In genomic region chr2:219483451-219484342, GRCh38 we compare ENCODE assay signal across 10 cellular contexts. TPM values are rescaled to one million over a fixed set of nuclear protein-coding genes. Genes with fewer than 3 reads are reported as not detected.
DNase-seq lines count a peak whose midpoint lies in the region; ATAC-seq and TF ChIP-seq lines count a peak whose summit lies in the region.
"Had no signal": no experiment of that assay in that cellular context is flagged by ENCODE, and none has a peak within 500 bp of the region (broad histone marks: within the 10 kb centered on the region; RNA-seq: fewer than 3 reads in every experiment).

No MANE protein-coding gene starts in this region.

- DNase-seq in GM06990 (ENCODE audit: extremely low read depth, insufficient read length) (no peak), activated B cell treated with CpG ODN at 0.5 μM for 24 hours (no peak), OCI-LY7 (ENCODE audit: low spot score) (no peak), NOMO-1 (lab: John Stamatoyannopoulos, UW; ENCODE audit: unreplicated experiment in 2 of 2) (no peak)
- no peak for DNase-seq in stimulated activated CD4-positive, alpha-beta T cell treated with anti-CD3 and anti-CD28 coated beads, Interleukin-2, amount 100 ng/mL, for 48 hours

- no peak overlapping the region for H3K4me3 ChIP-seq in GM06990 (replicated peaks; ENCODE audit: low read depth, low read length)
- peak overlapping the region; percentile 35 for H3K4me3 ChIP-seq in iPS-15b (ENCODE audit: low read depth, low read length)
- H3K4me3 ChIP-seq in skeletal muscle satellite cell (ENCODE audit: low read length), result no peak overlapping the region
- H3K4me3 ChIP-seq in OCI-LY7 (ENCODE audit: low read depth, low read length, poor library complexity, severe bottlenecking), result no peak overlapping the region
- H3K4me3 ChIP-seq: GM12878 had no signal

- POLR2A ChIA-PET in activated B cell treated with CpG ODN at 0.5 μM for 24 hours (lab: Charles Lee), result interaction anchor here (0.5 kb wide), 1 partner anchor 231 kb away, joined by 3 read pairs; the partner anchor contains the start of gene TUBA4B
- POLR2A ChIA-PET in OCI-LY7 (lab: Charles Lee), result no interaction called here

- H3K27ac Mint-ChIP-seq in activated B cell treated with CpG ODN at 0.5 μM for 24 hours, result no peak overlapping the region

- peaks cover 51% of the 10 kb centered on the region for H3K27me3 Mint-ChIP-seq in activated B cell treated with CpG ODN at 0.5 μM for 24 hours

- peak overlapping the region; percentile 58 for H3K4me3 Mint-ChIP-seq in activated B cell treated with CpG ODN at 0.5 μM for 24 hours

- no TSS peak for BruUV-seq in OCI-LY7 (replicated peaks; lab: Mats Ljungman, UMichigan)

- peaks cover 8% of the 10 kb centered on the region for H3K4me1 Mint-ChIP-seq in activated B cell treated with CpG ODN at 0.5 μM for 24 hours

- H3K9ac ChIP-seq in iPS-15b (ENCODE audit: low read depth, low read length) (no peak overlapping the region), skeletal muscle satellite cell (ENCODE audit: low read depth, low read length) (no peak overlapping the region)

- H3K9me3 ChIP-seq in iPS-15b (ENCODE audit: control insufficient read depth, insufficient read depth, low read length) (no peaks in the 10 kb centered on the region), skeletal muscle satellite cell (replicated peaks; ENCODE audit: low read length) (no peaks in the 10 kb centered on the region), OCI-LY7 (ENCODE audit: low read length) (no peaks in the 10 kb centered on the region)

- H3K9me3 Mint-ChIP-seq in activated B cell treated with CpG ODN at 0.5 μM for 24 hours, result no peaks in the 10 kb centered on the region

- H3K4me2 ChIP-seq in skeletal muscle satellite cell (ENCODE audit: low read length), result peak overlapping the region; percentile 62
- no peak overlapping the region for H3K4me2 ChIP-seq in OCI-LY7 (ENCODE audit: low read length)

- H2AFZ ChIP-seq in OCI-LY7 (ENCODE audit: low read length), result no peak overlapping the region

- H3K9me2 ChIP-seq in OCI-LY7 (ENCODE audit: insufficient read depth, low read length), result no peaks in the 10 kb centered on the region

- no peak for ATAC-seq in activated B cell treated with CpG ODN at 0.5 μM for 24 hours (ENCODE audit: low read depth)
- ATAC-seq: GM12878 had no signal

- CTCF ChIA-PET in activated B cell treated with CpG ODN at 0.5 μM for 24 hours (lab: Charles Lee), result interaction anchor here (2.3 kb wide), 1 partner anchor 47 kb away, joined by 7 read pairs; no protein-coding TSS in a partner anchor
- CTCF ChIA-PET in OCI-LY7 (lab: Charles Lee; ENCODE audit: unreplicated experiment), result no interaction called here

- H3K4me1 ChIP-seq in iPS-15b (ENCODE audit: control insufficient read depth, insufficient read depth, low read length) (peaks cover 16% of the 10 kb centered on the region), skeletal muscle satellite cell (ENCODE audit: control insufficient read depth, insufficient read depth, low read length) (peaks cover 9% of the 10 kb centered on the region), OCI-LY7 (ENCODE audit: insufficient read depth, low read length, poor library complexity, severe bottlenecking) (no peaks in the 10 kb centered on the region)

- intact Hi-C loops in activated B cell treated with CpG ODN at 0.5 μM for 24 hours (cut with micrococcal nuclease), result loop anchor here (1.0 kb wide), 1 partner anchor 12 kb away; no protein-coding TSS in a partner anchor
- intact Hi-C loops in OCI-LY7 (cut with micrococcal nuclease; ENCODE audit: unreplicated experiment), result no loop called here

- H3K27me3 ChIP-seq in GM06990 (replicated peaks; ENCODE audit: control insufficient read depth, insufficient read depth, low read length) (peaks cover 3% of the 10 kb centered on the region; the same call in 1 of the 2 replicates), iPS-15b (ENCODE audit: control insufficient read depth, insufficient read depth, low read length) (peaks cover 34% of the 10 kb centered on the region), skeletal muscle satellite cell (ENCODE audit: control insufficient read depth, insufficient read depth, low read length) (peaks cover 25% of the 10 kb centered on the region)

- H3K36me3 Mint-ChIP-seq in activated B cell treated with CpG ODN at 0.5 μM for 24 hours (ENCODE audit: low read depth), result no peaks in the 10 kb centered on the region

- H3K36me3 ChIP-seq in GM06990 (ENCODE audit: control insufficient read depth, insufficient read depth, low read length) (no peaks in the 10 kb centered on the region), iPS-15b (ENCODE audit: control insufficient read depth, insufficient read depth, low read length) (peaks cover 11% of the 10 kb centered on the region), skeletal muscle satellite cell (ENCODE audit: insufficient read depth, low read length) (peaks cover 4% of the 10 kb centered on the region), OCI-LY7 (ENCODE audit: insufficient read depth, low read length) (no peaks in the 10 kb centered on the region)

- H4K20me1 ChIP-seq in OCI-LY7 (ENCODE audit: insufficient read depth, low read length), result no peaks in the 10 kb centered on the region; the same call in 1 of the 2 replicates

- no peak overlapping the region for H3K27ac ChIP-seq in OCI-LY7 (ENCODE audit: low read depth, low read length, poor library complexity, severe bottlenecking)

- TF ChIP-seq CTCF in GM06990 (IDR thresholded peaks at IDR 0.05; ENCODE audit: insufficient read depth, low read length, poor library complexity, severe bottlenecking), result peak; percentile 4
- TF ChIP-seq CTCF in activated B cell treated with CpG ODN at 0.5 μM for 24 hours (IDR thresholded peaks at IDR 0.05), result no peak
- no peak for TF ChIP-seq CTCF in OCI-LY7 (conservative IDR thresholded peaks at IDR 0.05; ENCODE audit: low read length)

- no peaks in the 10 kb centered on the region for H3K79me2 ChIP-seq in OCI-LY7 (ENCODE audit: insufficient read depth, low read depth, low read length)

RNA-seq across cellular contexts. Expression of gene GMPPA, which starts 15.0 kb away (rescaled TPM):
- 32.9 and 33.0 TPM in 2 replicates for total RNA-seq in activated B cell treated with CpG ODN at 0.5 μM for 24 hours
- total RNA-seq in skeletal muscle satellite cell (2012; rRNA removed), result 51.2 and 71.9 TPM in 2 replicates
- total RNA-seq in OCI-LY7 (2014; rRNA removed; shearing (Covaris generic)), result 22.3 and 28.4 TPM in 2 replicates
- total RNA-seq in OCI-LY7 (2022), result 42.9 and 46.4 TPM in 2 replicates

RNA-seq across cellular contexts. Expression of gene ASIC4, which starts 30.6 kb away (rescaled TPM):
- total RNA-seq in activated B cell treated with CpG ODN at 0.5 μM for 24 hours (0.15 TPM in 1 of 2 replicates, not detected in the other), OCI-LY7 (2022) (0.74 and 0.96 TPM in 2 replicates)
- not detected in 2 replicates for total RNA-seq in skeletal muscle satellite cell (2012; rRNA removed)
- 0.39 and 0.73 TPM in 2 replicates for total RNA-seq in OCI-LY7 (2014; rRNA removed; shearing (Covaris generic))
- total RNA-seq: GM12878, renal cortical epithelial cell, RPMI7951 had no signal

RNA-seq across cellular contexts. Expression of gene SPEG, which starts 49.1 kb away (rescaled TPM):
- total RNA-seq in activated B cell treated with CpG ODN at 0.5 μM for 24 hours (0.09 and 0.42 TPM in 2 replicates), OCI-LY7 (2022) (0.35 and 0.46 TPM in 2 replicates)
- total RNA-seq in skeletal muscle satellite cell (2012; rRNA removed), result 9.6 and 11.4 TPM in 2 replicates
- total RNA-seq in OCI-LY7 (2014; rRNA removed; shearing (Covaris generic)), result 0.13 TPM in 1 of 2 replicates, not detected in the other

RNA-seq across cellular contexts. Expression of gene CHPF, which starts 59.9 kb away (rescaled TPM):
- 4.1 and 4.7 TPM in 2 replicates for total RNA-seq in activated B cell treated with CpG ODN at 0.5 μM for 24 hours
- 130 and 146 TPM in 2 replicates for total RNA-seq in skeletal muscle satellite cell (2012; rRNA removed)
- total RNA-seq in OCI-LY7 (2014; rRNA removed; shearing (Covaris generic)), result 14.5 and 24.1 TPM in 2 replicates
- 30.5 and 33.0 TPM in 2 replicates for total RNA-seq in OCI-LY7 (2022)
